13 cellular contexts compared by ENCODE assay signal in genomic region chr14:42378880-42379279, GRCh38.
DNase-seq lines count a peak whose midpoint lies in the region; ATAC-seq, FAIRE-seq and TF ChIP-seq lines count a peak whose summit lies in the region.
"Had no signal": no experiment of that assay in that cellular context is flagged by ENCODE, and none has a peak within 500 bp of the region (broad histone marks: within the 10 kb centered on the region; RNA-seq: fewer than 3 reads in every experiment).

No MANE protein-coding gene starts in this region.

- no peak overlapping the region for H2BK5ac ChIP-seq in neuronal stem cell (ENCODE audit: low read length)

- intact Hi-C loops in left cardiac atrium (cut with DNase I): no loop called here
- intact Hi-C loops in heart right ventricle (cut with DNase I): no loop called here

- H3K14ac ChIP-seq in neuronal stem cell (ENCODE audit: low read length): peak overlapping the region; percentile 67

- H3K27me3 ChIP-seq in heart right ventricle (no peaks in the 10 kb centered on the region), neuronal stem cell (ENCODE audit: control insufficient read depth in 3 of 3, insufficient read depth in 3 of 3, low read depth in 1 of 3, low read length in 3 of 3) (no peaks in the 10 kb centered on the region)

- WGBS in heart right ventricle, 2 donors: 82 to 88% methylated on average over 4 of the region's 4 CpGs
- WGBS in neuronal stem cell (ENCODE audit: extremely low coverage in 2 of 2, insufficient read length in 2 of 2, insufficient replicate concordance in 1 of 2), 2 donors: no CpG with 5 or more reads among the region's 4 CpGs

- H2BK120ac ChIP-seq in neuronal stem cell (ENCODE audit: low read depth, low read length): no peak overlapping the region

- H3K4me2 ChIP-seq in neuronal stem cell (ENCODE audit: insufficient read depth, low read length, poor library complexity, severe bottlenecking): no peak overlapping the region

- no peak overlapping the region for H3K23ac ChIP-seq in neuronal stem cell (ENCODE audit: low read depth, low read length, poor library complexity)

- H2BK15ac ChIP-seq in neuronal stem cell (ENCODE audit: low read length): no peak overlapping the region

- H2BK12ac ChIP-seq in neuronal stem cell (ENCODE audit: low read length): no peak overlapping the region

- TF ChIP-seq CTCF in heart right ventricle (IDR thresholded peaks at IDR 0.05): no peak

- H4K91ac ChIP-seq in neuronal stem cell (ENCODE audit: low read depth, low read length, poor library complexity): no peak overlapping the region

- no peak overlapping the region for H3K4ac ChIP-seq in neuronal stem cell (ENCODE audit: low read length)

- H4K8ac ChIP-seq in neuronal stem cell (ENCODE audit: low read depth, low read length): no peak overlapping the region

- H3K27ac ChIP-seq in heart right ventricle (no peak overlapping the region), neuronal stem cell (replicated peaks; ENCODE audit: low read length) (no peak overlapping the region)
- H3K27ac ChIP-seq: 22Rv1 had no signal

- no peak overlapping the region for H3K18ac ChIP-seq in neuronal stem cell (ENCODE audit: low read length)

- H3K36me3 ChIP-seq in heart right ventricle (no peaks in the 10 kb centered on the region), neuronal stem cell (replicated peaks in 1 of 2; ENCODE audit: control insufficient read depth in 2 of 2, insufficient read depth in 2 of 2, low read length in 2 of 2) (no peaks in the 10 kb centered on the region)

- no peaks in the 10 kb centered on the region for H3K79me1 ChIP-seq in neuronal stem cell (ENCODE audit: low read depth, low read length)

- H2AFZ ChIP-seq in neuronal stem cell (ENCODE audit: low read length): no peak overlapping the region

- no peak overlapping the region for H2AK5ac ChIP-seq in neuronal stem cell (ENCODE audit: low read depth, low read length)

- no peaks in the 10 kb centered on the region for H3K9me3 ChIP-seq in heart right ventricle
- H3K9me3 ChIP-seq in neuronal stem cell (replicated peaks in 1 of 2; ENCODE audit: control insufficient read depth in 2 of 2, insufficient read depth in 1 of 2, low read depth in 1 of 2, low read length in 2 of 2): no peaks in the 10 kb centered on the region

- H3K9ac ChIP-seq in neuronal stem cell (ENCODE audit: low read depth, low read length, poor library complexity): peak overlapping the region; percentile 64

- no peak for FAIRE-seq in frontal cortex (lab: Jason Lieb, UNC)
- FAIRE-seq: HTR-8/SVneo had no signal

- DNase-seq in left cardiac atrium (peak; percentile 11), heart right ventricle (no peak), UCSD-AML1 (lab: John Stamatoyannopoulos, UW; ENCODE audit: unreplicated experiment) (peak; percentile 3), neuronal stem cell (ENCODE audit: low spot score) (no peak), frontal cortex (ENCODE audit: low spot score in 2 of 2) (no peak), NCI-H1436 (lab: John Stamatoyannopoulos, UW) (no peak), NCI-H2029 treated with DMSO at 0.1 percent for 48 hours (lab: John Stamatoyannopoulos, UW) (no peak), HK-2 (ENCODE audit: unreplicated experiment) (no peak)
- DNase-seq: CD8-positive, alpha-beta T cell; COR-L47; DND-41 had no signal

- H3K4me1 ChIP-seq in heart right ventricle (no peaks in the 10 kb centered on the region), neuronal stem cell (ENCODE audit: control insufficient read depth in 2 of 2, insufficient read depth in 1 of 2, low read depth in 1 of 2, low read length in 2 of 2) (no peaks in the 10 kb centered on the region)

- ATAC-seq in left cardiac atrium (no peak), heart right ventricle (no peak)
- ATAC-seq: CD8-positive, alpha-beta T cell had no signal

- no peak overlapping the region for H3K4me3 ChIP-seq in heart right ventricle
- no peak overlapping the region for H3K4me3 ChIP-seq in neuronal stem cell (ENCODE audit: low read length in 2 of 2)

Comparison
In these comparisons a context has a peak if more than half of its experiments do, and no peak if none do; other contexts are left out.
1. DNase-seq: peak in left cardiac atrium (single experiment) and UCSD-AML1 (single experiment); none in heart right ventricle (0 of 2), neuronal stem cell (single experiment), frontal cortex (0 of 2), NCI-H1436 (single experiment), NCI-H2029 treated with DMSO at 0.1 percent for 48 hours (single experiment) and HK-2 (single experiment).